In genomic region chr10:12417341-12417740, GRCh38 we compare ENCODE assay signal across 29 cellular contexts.
A peak's percentile ranks its signal among the peaks of the same experiment; 100 is the strongest.
DNase-seq lines count a peak whose midpoint lies in the region; ATAC-seq and TF ChIP-seq lines count a peak whose summit lies in the region.
"Had no signal": no experiment of that assay in that cellular context is flagged by ENCODE, and none has a peak within 500 bp of the region (broad histone marks: within the 10 kb centered on the region; RNA-seq: fewer than 3 reads in every experiment).

No MANE protein-coding gene starts in this region.

- H3K9me3 ChIP-seq in left ventricle myocardium inferior (replicated peaks) (no peaks in the 10 kb centered on the region), heart right ventricle (no peaks in the 10 kb centered on the region), esophagus muscularis mucosa (no peaks in the 10 kb centered on the region), transverse colon (no peaks in the 10 kb centered on the region)
- H3K9me3 ChIP-seq: A549, left lung, pancreas, uterus had no signal

- ATAC-seq in heart right ventricle (no peak), HG02798 (IDR thresholded peaks at IDR 0.05; ENCODE audit: poor library complexity, unreplicated experiment) (no peak), esophagus mucosa (no peak), HG03342 (IDR thresholded peaks at IDR 0.05; ENCODE audit: unreplicated experiment) (no peak)
- ATAC-seq: A549; effector memory CD8-positive, alpha-beta T cell; left lung; stimulated activated effector memory CD8-positive, alpha-beta T cell treated with anti-CD3 and anti-CD28 coated beads, Interleukin-12 subunit alpha, Interleukin-12 subunit beta, amount 100 ng/mL, for 72 hours had no signal

- TF ChIP-seq EP300 in esophagus muscularis mucosa (IDR thresholded peaks at IDR 0.05) (no peak), transverse colon (IDR thresholded peaks at IDR 0.05; ENCODE audit: low read depth) (no peak)

- no peaks in the 10 kb centered on the region for H3K36me3 ChIP-seq in left ventricle myocardium inferior
- no peaks in the 10 kb centered on the region for H3K36me3 ChIP-seq in heart right ventricle
- no peaks in the 10 kb centered on the region for H3K36me3 ChIP-seq in esophagus muscularis mucosa
- H3K36me3 ChIP-seq in transverse colon, result no peaks in the 10 kb centered on the region
- H3K36me3 ChIP-seq: left lung, pancreas, uterus had no signal

- no peak for TF ChIP-seq POLR2A in esophagus muscularis mucosa (IDR thresholded peaks at IDR 0.05; ENCODE audit: low read depth)
- no peak for TF ChIP-seq POLR2A in transverse colon (IDR thresholded peaks at IDR 0.05)

- no peak for TF ChIP-seq CTCF in left ventricle myocardium inferior (IDR thresholded peaks at IDR 0.05; ENCODE audit: borderline replicate concordance)
- TF ChIP-seq CTCF in heart right ventricle (IDR thresholded peaks at IDR 0.05), result no peak
- no peak for TF ChIP-seq CTCF in esophagus muscularis mucosa (IDR thresholded peaks at IDR 0.05)
- no peak for TF ChIP-seq CTCF in transverse colon (IDR thresholded peaks at IDR 0.05)

- intact Hi-C loops in left ventricle myocardium inferior (cut with micrococcal nuclease), result no loop called here
- intact Hi-C loops in heart right ventricle (cut with DNase I), result no loop called here
- intact Hi-C loops in esophagus muscularis mucosa (cut with DNase I), result no loop called here
- intact Hi-C loops in posterior vena cava (cut with DNase I), result no loop called here
- intact Hi-C loops in transverse colon (cut with DNase I; ENCODE audit: low total_unique reads), result no loop called here

- H3K4me1 ChIP-seq in left ventricle myocardium inferior (peaks cover 14% of the 10 kb centered on the region), heart right ventricle (peaks cover 0 to 35% (median 3%) of the 10 kb centered on the region in 9 donors), esophagus muscularis mucosa (peaks cover 11 to 57% (median 48%) of the 10 kb centered on the region in 4 donors), transverse colon (peaks cover 4 to 31% (median 17%) of the 10 kb centered on the region in 4 donors)

- H3K4me3 ChIP-seq in left ventricle myocardium inferior (no peak overlapping the region), heart right ventricle (no peak overlapping the region), esophagus muscularis mucosa (no peak overlapping the region), transverse colon (no peak overlapping the region)
- H3K4me3 ChIP-seq: A549, hepatocyte, left lung, pancreas, PC-9, uterus had no signal

- H3K27me3 ChIP-seq in left ventricle myocardium inferior (ENCODE audit: low read depth) (no peaks in the 10 kb centered on the region), heart right ventricle (peaks cover 0 to 15% (median 7%) of the 10 kb centered on the region in 7 donors), esophagus muscularis mucosa (no peaks in the 10 kb centered on the region), transverse colon (no peaks in the 10 kb centered on the region)
- H3K27me3 ChIP-seq: hepatocyte, pancreas, uterus had no signal

- 89% methylated on average over 6 of the region's 6 CpGs for WGBS in heart right ventricle, 2 donors
- WGBS in esophagus muscularis mucosa, result 75% methylated on average over 5 of the region's 6 CpGs
- WGBS in transverse colon (ENCODE audit: low coverage in 1 of 2), 2 donors, result 42 to 71% methylated on average over 2 to 6 of the region's 6 CpGs

- in situ Hi-C loops in transverse colon (cut with MboI; ENCODE audit: low pct_ligation_motif_present in 1 of 4, low pct_unique_long_range_greater_than_20kb in 1 of 4, low sequenced_read_pairs in 3 of 4), result no loop called here

- DNase-seq in left ventricle myocardium inferior, result no peak
- DNase-seq in heart right ventricle, result no peak
- no peak for DNase-seq in esophagus muscularis mucosa (ENCODE audit: extremely low spot score)
- peak; percentile 57 for DNase-seq in posterior vena cava (ENCODE audit: low spot score)
- DNase-seq in transverse colon, result no peak
- DNase-seq: activated CD4-positive, alpha-beta T cell treated with anti-CD3 and anti-CD28 coated beads, Interleukin-2, amount 50 U/mL, for 4 hours; activated naive CD4-positive, alpha-beta T cell treated with anti-CD3 and anti-CD28 coated beads, Interleukin-2, amount 10 ng/mL, durations not matched to agents 7 days and 5 days; cortex of kidney; DMS53; effector memory CD8-positive, alpha-beta T cell; foreskin melanocyte; H7; left lung; NCI-H1092; NCI-H187 treated with DMSO at 0.1 percent for 48 hours; NCI-H524 treated with DMSO at 0.1 percent for 48 hours; NK-92 treated with Interleukin-12 subunit alpha and Interleukin-12 subunit beta, amount 100 ng/mL, for 24 hours; PC-9; SHP77; stimulated activated CD4-positive, alpha-beta T cell treated with anti-CD3 and anti-CD28 coated beads, Interleukin-4, amount 100 ng/mL, for 24 hours; T-helper 9 cell had no signal

- H3K27ac ChIP-seq in left ventricle myocardium inferior (replicated peaks) (peak overlapping the region; percentile 35), heart right ventricle (peak overlapping the region in 1 of 10 donors; percentile 8), esophagus muscularis mucosa (replicated peaks in 1 of 4) (peak overlapping the region; percentile 14 to 34 (median 18)), transverse colon (no peak overlapping the region)
- H3K27ac ChIP-seq: A549, hepatocyte, left lung, pancreas, PC-9 had no signal

Comparison
In these comparisons a context has a peak if more than half of its experiments do, and no peak if none do; other contexts are left out.
1. H3K27ac ChIP-seq: peak in left ventricle myocardium inferior (single experiment) and esophagus muscularis mucosa (4 of 4); none in transverse colon (0 of 4).